9 cellular contexts compared by ENCODE assay signal in the genomic region with DNA sequence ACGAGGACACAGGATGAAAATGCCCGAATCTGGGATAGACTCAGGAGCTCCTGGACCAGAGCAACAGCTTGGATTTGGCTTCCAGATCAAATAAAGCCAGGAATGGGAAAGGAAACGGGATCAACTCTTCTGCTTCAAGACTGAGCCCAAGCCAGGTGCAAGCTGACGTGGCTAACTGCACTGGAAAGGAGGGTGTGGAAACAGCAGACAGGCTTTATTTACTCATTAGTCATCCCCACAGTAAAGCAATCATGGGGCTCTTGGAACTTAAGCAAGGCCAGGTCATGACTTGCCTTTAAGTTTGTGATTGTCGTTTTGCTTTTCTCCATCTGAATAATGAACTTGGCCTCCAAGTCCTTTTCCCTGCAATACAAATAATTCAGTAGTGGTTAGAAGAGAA. TPM values are rescaled to one million over a fixed set of nuclear protein-coding genes. Genes with fewer than 3 reads are reported as not detected.
A peak's percentile ranks its signal among the peaks of the same experiment; 100 is the strongest.
DNase-seq lines count a peak whose midpoint lies in the region; ATAC-seq and TF ChIP-seq lines count a peak whose summit lies in the region.
"Had no signal": no experiment of that assay in that cellular context is flagged by ENCODE, and none has a peak within 500 bp of the region (broad histone marks: within the 10 kb centered on the region; RNA-seq: fewer than 3 reads in every experiment).

No MANE protein-coding gene starts in this region.

- ATAC-seq in esophagus mucosa (peak; percentile 98), gastrocnemius medialis (peak; percentile 98 to 99), GM21526 (IDR thresholded peaks at IDR 0.05; ENCODE audit: low FRiP score, unreplicated experiment) (no peak), HG02973 (IDR thresholded peaks at IDR 0.05; ENCODE audit: unreplicated experiment) (no peak)

- no peak overlapping the region for H3K4me3 ChIP-seq in gastrocnemius medialis

- peaks cover 14 to 37% of the 10 kb centered on the region in 2 donors for H3K4me1 ChIP-seq in gastrocnemius medialis

- TF ChIP-seq CTCF in gastrocnemius medialis (IDR thresholded peaks at IDR 0.05 in 4 of 5, conservative IDR thresholded peaks at IDR 0.05 in 1 of 5), result no peak

- no peaks in the 10 kb centered on the region for H3K9me3 ChIP-seq in gastrocnemius medialis

- H3K27ac ChIP-seq in gastrocnemius medialis, result peak overlapping the region; percentile 73 to 88 (median 87)

- DNase-seq in H4 (ENCODE audit: low spot score), result peak; percentile 95
- peak; percentile 15 for DNase-seq in NCI-H69 (lab: John Stamatoyannopoulos, UW)
- peak; percentile 81 to 86 for DNase-seq in gastrocnemius medialis
- DNase-seq in NCI-H524 treated with DMSO at 0.1 percent for 48 hours (lab: John Stamatoyannopoulos, UW), result no peak
- DNase-seq in activated naive CD4-positive, alpha-beta T cell (lab: John Stamatoyannopoulos, UW), result no peak
- DNase-seq: anterior cingulate cortex had no signal

- in situ Hi-C loops in gastrocnemius medialis (cut with MboI; ENCODE audit: low sequenced_read_pairs in 4 of 4), result loop anchor here in 1 of 4 donors (10.0 kb wide), 1 partner anchor 47 kb away; the partner anchor contains the start of gene KIF16B

- intact Hi-C loops in gastrocnemius medialis (cut with DNase I; ENCODE audit: low total_unique reads), result loop anchor here (2.0 kb wide), 1 partner anchor 45 kb away; the partner anchor contains the start of gene KIF16B

- no peaks in the 10 kb centered on the region for H3K36me3 ChIP-seq in gastrocnemius medialis

- H3K27me3 ChIP-seq in gastrocnemius medialis, result no peaks in the 10 kb centered on the region

- peak; percentile 50 to 58 for TF ChIP-seq POLR2A in gastrocnemius medialis (IDR thresholded peaks at IDR 0.05)

RNA-seq across cellular contexts. Expression of gene KIF16B, which starts 45.2 kb away (rescaled TPM):
- total RNA-seq in H4 (2014; rRNA removed; shearing (Covaris generic)), result 5.0 and 7.4 TPM in 2 replicates
- total RNA-seq in esophagus mucosa (12.7 TPM), gastrocnemius medialis (10 to 100 TPM; 13.4 to 23.9 (median 20.0) TPM)

Comparison
In these comparisons a context has a peak if more than half of its experiments do, and no peak if none do; other contexts are left out.
1. DNase-seq: peak in H4 (single experiment), NCI-H69 (single experiment) and gastrocnemius medialis (2 of 2); none in NCI-H524 treated with DMSO at 0.1 percent for 48 hours (single experiment) and activated naive CD4-positive, alpha-beta T cell (0 of 4).
2. ATAC-seq: peak in esophagus mucosa (single experiment) and gastrocnemius medialis (2 of 2); none in GM21526 (single experiment) and HG02973 (single experiment).